ENCODE assay signal across 12 cellular contexts in genomic region chr3:184448321-184449160, GRCh38.
A peak's percentile ranks its signal among the peaks of the same experiment; 100 is the strongest.
DNase-seq lines count a peak whose midpoint lies in the region; ATAC-seq, FAIRE-seq and TF ChIP-seq lines count a peak whose summit lies in the region.
"Had no signal": no experiment of that assay in that cellular context is flagged by ENCODE, and none has a peak within 500 bp of the region (broad histone marks: within the 10 kb centered on the region; RNA-seq: fewer than 3 reads in every experiment).

No MANE protein-coding gene starts in this region.

- H2AFZ ChIP-seq in H1 (ENCODE audit: low read length), result no peak overlapping the region

- H2AK5ac ChIP-seq in H1 (ENCODE audit: low read depth, low read length), result no peak overlapping the region

- POLR2A ChIA-PET in H1 (lab: Charles Lee; ENCODE audit: partially characterized antibody), result no interaction called here

- no peaks in the 10 kb centered on the region for H3K79me1 ChIP-seq in H1 (ENCODE audit: low read depth, low read length)

- TF ChIP-seq CTCF in AG09309 (IDR thresholded peaks at IDR 0.05; ENCODE audit: control insufficient read depth, insufficient read depth, low read depth, low read length, missing control alignments), result no peak
- TF ChIP-seq CTCF in H1 (IDR thresholded peaks at IDR 0.05; ENCODE audit: control extremely low read depth in 1 of 3, insufficient read depth in 1 of 3, low read depth in 1 of 3, low read length in 3 of 3), result no peak
- TF ChIP-seq CTCF in vagina (IDR thresholded peaks at IDR 0.05), result no peak

- H4K91ac ChIP-seq in H1 (replicated peaks; ENCODE audit: insufficient read length, low read length), result no peak overlapping the region

- H3K36me3 ChIP-seq in H1 (ENCODE audit: control insufficient read depth in 2 of 4, insufficient read depth in 4 of 4, low read length in 3 of 4) (no peaks in the 10 kb centered on the region), mesodermal cell (ENCODE audit: control insufficient read depth, insufficient read depth, low read length) (no peaks in the 10 kb centered on the region), vagina (no peaks in the 10 kb centered on the region)

- intact Hi-C loops in vagina (cut with DNase I), result no loop called here

- DNase-seq in AG09309 (ENCODE audit: low read depth), result peak; percentile 55
- DNase-seq in H1 (ENCODE audit: low read depth in 1 of 2, low spot score in 2 of 2), result no peak
- DNase-seq in NCI-H446 (lab: John Stamatoyannopoulos, UW), result no peak
- DNase-seq in GM12892 (ENCODE audit: insufficient read length), result no peak
- DNase-seq in vagina (ENCODE audit: extremely low spot score in 2 of 2), result no peak
- DNase-seq: central memory CD4-positive, alpha-beta T cell; NCI-H2029; occipital lobe had no signal

- H3K56ac ChIP-seq in H1 (replicated peaks; ENCODE audit: insufficient read length, low read depth, low read length), result no peak overlapping the region

- TF ChIP-seq POLR2A in H1 (IDR thresholded peaks at IDR 0.05; ENCODE audit: control extremely low read depth in 1 of 2, low read depth in 2 of 2, low read length in 2 of 2) (no peak), GM12892 (IDR thresholded peaks at IDR 0.05; ENCODE audit: low read depth, low read length) (no peak), vagina (IDR thresholded peaks at IDR 0.05) (no peak)

- no peak overlapping the region for H4K5ac ChIP-seq in H1 (ENCODE audit: insufficient read length, low read depth, low read length)

- no peak overlapping the region for H2BK12ac ChIP-seq in H1 (ENCODE audit: low read depth, low read length)

- H3K9me3 ChIP-seq in H1 (ENCODE audit: insufficient read depth in 2 of 2, low read depth in 1 of 2, low read length in 1 of 2) (no peaks in the 10 kb centered on the region), mesodermal cell (ENCODE audit: control insufficient read depth, low read length) (no peaks in the 10 kb centered on the region), vagina (no peaks in the 10 kb centered on the region)

- no peak overlapping the region for H2BK5ac ChIP-seq in H1 (ENCODE audit: low read depth, low read length)

- H3K23ac ChIP-seq in H1 (ENCODE audit: insufficient read length), result no peak overlapping the region

- FAIRE-seq in H1 (lab: Jason Lieb, UNC), result no peak
- FAIRE-seq in GM12892 (lab: Jason Lieb, UNC), result no peak
- FAIRE-seq: GM18507 had no signal

- no peaks in the 10 kb centered on the region for H4K20me1 ChIP-seq in H1 (replicated peaks in 1 of 2; ENCODE audit: control insufficient read depth in 1 of 2, insufficient read depth in 2 of 2, low read length in 2 of 2)

- 86% methylated on average over 8 of the region's 8 CpGs; no CpG with 5 or more reads in 1 of the 2 experiments for WGBS in H1 (ENCODE audit: extremely low coverage in 1 of 2, insufficient coverage in 1 of 2, insufficient read length in 1 of 2, insufficient replicate concordance in 2 of 2, low coverage in 1 of 2, low lambda C conversion rate in 2 of 2, missing lambda C conversion rate in 1 of 2), 2 experiments
- 84 to 91% methylated on average over 5 to 8 of the region's 8 CpGs for WGBS in mesodermal cell (ENCODE audit: insufficient coverage in 2 of 2), 2 experiments

- TF ChIP-seq RAD21 in Ishikawa (IDR thresholded peaks at IDR 0.05; ENCODE audit: low read depth) (no peak), H1 (IDR thresholded peaks at IDR 0.05 in 1 of 2, conservative IDR thresholded peaks at IDR 0.05 in 1 of 2; ENCODE audit: low read depth in 2 of 2, low read length in 2 of 2) (no peak)

- no peak overlapping the region for H2BK20ac ChIP-seq in H1 (ENCODE audit: low read length)

- H2BK15ac ChIP-seq in H1 (ENCODE audit: low read length), result no peak overlapping the region

- H3K4me1 ChIP-seq in H1 (replicated peaks in 1 of 4; ENCODE audit: control insufficient read depth in 3 of 4, insufficient read depth in 4 of 4, low read length in 3 of 4), result no peaks in the 10 kb centered on the region
- H3K4me1 ChIP-seq in mesodermal cell (ENCODE audit: control insufficient read depth, insufficient read depth, low read length, poor library complexity, severe bottlenecking), result peaks cover 5% of the 10 kb centered on the region
- peaks cover 5% of the 10 kb centered on the region for H3K4me1 ChIP-seq in vagina

- CTCF ChIA-PET in H1 (lab: Charles Lee; ENCODE audit: partially characterized antibody), result interaction anchor here (2.4 to 2.9 kb wide), 2 partner anchors 19 to 76 kb away, joined by 12 to 14 read pairs; no protein-coding TSS in a partner anchor

- H3K27me3 ChIP-seq in H1 (replicated peaks in 1 of 4; ENCODE audit: control insufficient read depth in 3 of 4, extremely low read depth in 1 of 4, insufficient read depth in 3 of 4, low read length in 3 of 4) (no peaks in the 10 kb centered on the region), vagina (no peaks in the 10 kb centered on the region)

- H3K4me2 ChIP-seq in H1 (ENCODE audit: insufficient read depth in 1 of 2, low read depth in 2 of 2, low read length in 2 of 2), result no peak overlapping the region

- no peak overlapping the region for H3K27ac ChIP-seq in H1 (ENCODE audit: low read depth, low read length)
- peak overlapping the region; percentile 75 for H3K27ac ChIP-seq in mesodermal cell (ENCODE audit: low read depth, low read length, severe bottlenecking)
- H3K27ac ChIP-seq in vagina, result no peak overlapping the region

- peak overlapping the region; percentile 31; the same call in 1 of the 2 replicates for H4K8ac ChIP-seq in H1 (ENCODE audit: extremely low read depth, insufficient read depth, low read length)

- H3K4me3 ChIP-seq in AG09309 (ENCODE audit: control insufficient read depth, low read depth, low read length) (no peak overlapping the region), H1 (ENCODE audit: extremely low read depth in 1 of 4, insufficient read depth in 2 of 4, low read depth in 3 of 4, low read length in 4 of 4) (no peak overlapping the region), mesodermal cell (ENCODE audit: extremely low read depth, insufficient read depth, low read length, poor library complexity, severe bottlenecking) (no peak overlapping the region), vagina (no peak overlapping the region)

- H2BK120ac ChIP-seq in H1 (replicated peaks; ENCODE audit: low read depth, low read length), result no peak overlapping the region

- H3K79me2 ChIP-seq in H1 (ENCODE audit: control insufficient read depth in 1 of 2, insufficient read depth in 2 of 2, low read length in 2 of 2), result no peaks in the 10 kb centered on the region

- no peak overlapping the region for H3K4ac ChIP-seq in H1 (replicated peaks; ENCODE audit: insufficient read length, low read depth, low read length)

- no peaks in the 10 kb centered on the region for H3K23me2 ChIP-seq in H1 (ENCODE audit: low read depth, low read length)

- no peak overlapping the region for H3K9ac ChIP-seq in H1 (replicated peaks in 1 of 4; ENCODE audit: extremely low read depth in 1 of 4, low read depth in 3 of 4, low read length in 3 of 4)

- no peak for ATAC-seq in GM21526 (IDR thresholded peaks at IDR 0.05; ENCODE audit: low FRiP score, unreplicated experiment)

- H3K18ac ChIP-seq in H1 (ENCODE audit: extremely low read depth, low read length), result no peak overlapping the region

- H3K14ac ChIP-seq in H1 (ENCODE audit: insufficient read length), result no peak overlapping the region

- TF ChIP-seq EP300 in Ishikawa (IDR thresholded peaks at IDR 0.05; ENCODE audit: borderline replicate concordance) (peak; percentile 74; the same call in 1 of the 2 replicates), H1 (IDR thresholded peaks at IDR 0.05; ENCODE audit: borderline replicate concordance in 1 of 2, low read depth in 2 of 2, low read length in 2 of 2) (no peak)

TF ChIP-seq in Ishikawa, 13 proteins besides CTCF, POLR2A, EP300 and RAD21 (continues in another document):
- TF ChIP-seq USF1 (IDR thresholded peaks at IDR 0.05) (no peak), NFIC (IDR thresholded peaks at IDR 0.05) (peak; percentile 80), MAX (IDR thresholded peaks at IDR 0.05) (no peak)

TF ChIP-seq in H1, 55 proteins besides CTCF, POLR2A, EP300 and RAD21 (continues in another document):
- TF ChIP-seq RFX5 (IDR thresholded peaks at IDR 0.05; ENCODE audit: borderline replicate concordance, low read depth, low read length), result no peak
